ENCODE assay signal across 27 cellular contexts in the genomic region with DNA sequence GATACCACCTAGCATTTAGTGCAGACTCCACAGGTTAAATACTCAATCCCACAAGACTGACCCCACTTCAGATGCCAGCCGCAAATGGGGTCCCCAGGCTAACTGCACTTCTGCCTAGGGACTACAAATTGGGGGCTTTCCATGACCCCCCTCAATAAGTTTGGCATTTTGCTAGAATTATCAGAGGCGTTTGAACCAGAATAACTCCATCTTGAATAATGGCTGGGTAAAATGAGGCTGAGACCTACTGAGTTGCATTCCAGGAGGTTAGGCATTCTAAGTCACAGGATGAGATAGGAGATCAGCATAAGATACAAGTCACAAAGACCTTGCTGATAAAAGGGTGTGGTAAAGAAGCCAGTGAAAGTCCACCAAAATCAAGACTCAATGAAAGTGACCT. TPM values are rescaled to one million over a fixed set of nuclear protein-coding genes. Genes with fewer than 3 reads are reported as not detected.
A peak's percentile ranks its signal among the peaks of the same experiment; 100 is the strongest.
DNase-seq lines count a peak whose midpoint lies in the region; ATAC-seq, FAIRE-seq and TF ChIP-seq lines count a peak whose summit lies in the region.
"Had no signal": no experiment of that assay in that cellular context is flagged by ENCODE, and none has a peak within 500 bp of the region (broad histone marks: within the 10 kb centered on the region; RNA-seq: fewer than 3 reads in every experiment).

No MANE protein-coding gene starts in this region.

- POLR2A ChIA-PET in MCF 10A (lab: Yijun Ruan, JAX) (no interaction called here), K562 (lab: Yijun Ruan, JAX) (no interaction called here)

- no peaks in the 10 kb centered on the region for H3K79me2 ChIP-seq in K562 (ENCODE audit: control insufficient read depth, insufficient read depth, low read length)

- H3K27me3 ChIP-seq in breast epithelium (no peaks in the 10 kb centered on the region), K562 (ENCODE audit: control insufficient read depth in 2 of 2, insufficient read depth in 2 of 2, low read length in 2 of 2) (no peaks in the 10 kb centered on the region), thyroid gland (no peaks in the 10 kb centered on the region)
- H3K27me3 ChIP-seq: BE2C, BLaER1 had no signal

- H4K20me1 ChIP-seq in K562 (replicated peaks; ENCODE audit: control insufficient read depth, insufficient read depth, low read length) = no peaks in the 10 kb centered on the region

- no peak for TF ChIP-seq EP300 in K562 (IDR thresholded peaks at IDR 0.05; ENCODE audit: low read length)

- TF ChIP-seq POLR2A in breast epithelium (IDR thresholded peaks at IDR 0.05) (no peak), K562 (conservative IDR thresholded peaks at IDR 0.05) (no peak), thyroid gland (IDR thresholded peaks at IDR 0.05) (no peak)

- TF ChIP-seq RAD21 in K562 (CRISPR knock-in tag; conservative IDR thresholded peaks at IDR 0.05 in 1 of 2, IDR thresholded peaks at IDR 0.05 in 1 of 2) = no peak

- no peak for ATAC-seq in K562
- no peak for ATAC-seq in HG02852 (IDR thresholded peaks at IDR 0.05; ENCODE audit: unreplicated experiment)
- ATAC-seq: GM12878 had no signal

- H3K27me3 Mint-ChIP-seq in MCF 10A (ENCODE audit: insufficient read depth, unreplicated experiment) = no peaks in the 10 kb centered on the region
- H3K27me3 Mint-ChIP-seq: CD4-positive, alpha-beta memory T cell; CD4-positive, CD25-positive, alpha-beta regulatory T cell; CD8-positive, alpha-beta memory T cell had no signal

- DNase-seq in MCF 10A (ENCODE audit: unreplicated experiment) (no peak), breast epithelium (ENCODE audit: low spot score in 2 of 2) (no peak), K562 (ENCODE audit: extremely low read depth in 1 of 4, low spot score in 3 of 4) (no peak), thyroid gland (no peak)
- no peak for DNase-seq in stimulated activated naive CD4-positive, alpha-beta T cell treated with Interleukin-2 at 50 U/mL for 16 hours (lab: John Stamatoyannopoulos, UW)
- DNase-seq: 8988T; ACHN; BE2C; C1 segment of cervical spinal cord; CD4-positive, alpha-beta memory T cell; CD4-positive, CD25-positive, alpha-beta regulatory T cell; CD8-positive, alpha-beta memory T cell; COR-L47; DMS 273 treated with DMSO at 0.1 percent for 48 hours; DMS153; DMS53; DMS79; DND-41; EL; GDM1 had no signal

- 5% methylated on average over 2 of the region's 2 CpGs for WGBS in K562 (ENCODE audit: insufficient coverage, low coverage, missing lambda C conversion rate)
- 50% methylated on average over 2 of the region's 2 CpGs for WGBS in thyroid gland, 2 donors

- intact Hi-C loops in MCF 10A (cut with micrococcal nuclease) = no loop called here
- intact Hi-C loops in breast epithelium (cut with DNase I; ENCODE audit: low total_unique reads) = no loop called here
- intact Hi-C loops in K562 (cut with micrococcal nuclease) = no loop called here
- intact Hi-C loops in thyroid gland (cut with DNase I) = no loop called here

- H3K4me1 Mint-ChIP-seq in MCF 10A (ENCODE audit: insufficient read depth, unreplicated experiment) = peaks cover 32% of the 10 kb centered on the region

- H3K4me3 ChIP-seq in breast epithelium = no peak overlapping the region
- no peak overlapping the region for H3K4me3 ChIP-seq in K562
- H3K4me3 ChIP-seq in thyroid gland (replicated peaks in 1 of 3) = no peak overlapping the region
- H3K4me3 ChIP-seq: BLaER1, GM12878 had no signal

- H3K9me1 ChIP-seq in K562 (ENCODE audit: control insufficient read depth, insufficient read depth, low read length) = no peaks in the 10 kb centered on the region

- no peak overlapping the region for H3K4me2 ChIP-seq in K562 (ENCODE audit: insufficient read depth, low read length)
- H3K4me2 ChIP-seq: BLaER1 had no signal

- H2AFZ ChIP-seq in K562 (ENCODE audit: low read depth, low read length) = no peak overlapping the region

- peaks cover 0 to 12% of the 10 kb centered on the region in 2 donors for H3K4me1 ChIP-seq in breast epithelium
- H3K4me1 ChIP-seq in K562 (replicated peaks in 1 of 2; ENCODE audit: control insufficient read depth in 2 of 2, insufficient read depth in 2 of 2, low read length in 2 of 2) = no peaks in the 10 kb centered on the region; a peak in 1 of 5 replicates
- peaks cover 57 to 77% of the 10 kb centered on the region in 2 donors for H3K4me1 ChIP-seq in thyroid gland

- H3K9ac ChIP-seq in K562 (ENCODE audit: insufficient read depth in 1 of 2, low read depth in 2 of 2, low read length in 2 of 2) = no peak overlapping the region
- H3K9ac ChIP-seq: BLaER1 had no signal

- H3K9me3 ChIP-seq in breast epithelium (no peaks in the 10 kb centered on the region), K562 (replicated peaks; ENCODE audit: control insufficient read depth, insufficient read depth, low read depth, low read length) (no peaks in the 10 kb centered on the region), thyroid gland (no peaks in the 10 kb centered on the region)
- H3K9me3 ChIP-seq: BE2C had no signal

- H3K36me3 ChIP-seq in breast epithelium (no peaks in the 10 kb centered on the region), K562 (ENCODE audit: control insufficient read depth, insufficient read depth, low read length) (no peaks in the 10 kb centered on the region), thyroid gland (no peaks in the 10 kb centered on the region)
- H3K36me3 ChIP-seq: BE2C, BLaER1 had no signal

- in situ Hi-C loops in K562 (cut with MboI) = no loop called here

- no peak overlapping the region for H3K4me3 Mint-ChIP-seq in MCF 10A (ENCODE audit: unreplicated experiment)
- H3K4me3 Mint-ChIP-seq: CD14-positive monocyte; CD4-positive, CD25-positive, alpha-beta regulatory T cell; CD8-positive, alpha-beta memory T cell had no signal

- H3K9me3 Mint-ChIP-seq in MCF 10A (ENCODE audit: unreplicated experiment) = no peaks in the 10 kb centered on the region
- H3K9me3 Mint-ChIP-seq: CD14-positive monocyte; CD4-positive, alpha-beta memory T cell; CD4-positive, CD25-positive, alpha-beta regulatory T cell; CD8-positive, alpha-beta memory T cell had no signal

- H3K27ac ChIP-seq in breast epithelium (no peak overlapping the region), K562 (ENCODE audit: extremely low read depth, low read depth, low read length) (no peak overlapping the region), thyroid gland (peak overlapping the region in 2 of 3 donors; percentile 1 to 2)
- H3K27ac ChIP-seq: BLaER1 had no signal

- H3K36me3 Mint-ChIP-seq in MCF 10A (ENCODE audit: insufficient read depth, unreplicated experiment) = peaks cover 9% of the 10 kb centered on the region
- H3K36me3 Mint-ChIP-seq: CD4-positive, CD25-positive, alpha-beta regulatory T cell had no signal

- TF ChIP-seq CTCF in MCF 10A (IDR thresholded peaks at IDR 0.05; ENCODE audit: unreplicated experiment) (no peak), breast epithelium (IDR thresholded peaks at IDR 0.05) (no peak), K562 (IDR thresholded peaks at IDR 0.05 in 2 of 3, conservative IDR thresholded peaks at IDR 0.05 in 1 of 3; ENCODE audit: insufficient read depth in 2 of 3, low read depth in 1 of 3, low read length in 3 of 3) (no peak), thyroid gland (IDR thresholded peaks at IDR 0.05) (no peak)

- no peak for FAIRE-seq in K562 (lab: Jason Lieb, UNC)
- FAIRE-seq: A204.1, GM12878, GM12892, GM18507 had no signal

- peak overlapping the region; percentile 70 for H3K27ac Mint-ChIP-seq in MCF 10A (ENCODE audit: low read depth, unreplicated experiment)
- H3K27ac Mint-ChIP-seq: CD14-positive monocyte; CD4-positive, alpha-beta memory T cell; CD4-positive, CD25-positive, alpha-beta regulatory T cell had no signal

- BruUV-seq in MCF 10A (replicated peaks; lab: Mats Ljungman, UMichigan) (no TSS peak), K562 (replicated peaks; lab: Mats Ljungman, UMichigan) (no TSS peak)

- CTCF ChIA-PET in MCF 10A (lab: Yijun Ruan, JAX) (no interaction called here), K562 (lab: Yijun Ruan, JAX; ENCODE audit: low intra/inter-chr PET ratio) (no interaction called here)

TF ChIP-seq in K562, 482 proteins besides CTCF, POLR2A, EP300 and RAD21 (continues in another document):
- TF ChIP-seq TRIM24 (IDR thresholded peaks at IDR 0.05) (no peak), ZNF311 (CRISPR knock-in tag; IDR thresholded peaks at IDR 0.05) (peak; percentile 84)
- TF ChIP-seq, protein P1, sequence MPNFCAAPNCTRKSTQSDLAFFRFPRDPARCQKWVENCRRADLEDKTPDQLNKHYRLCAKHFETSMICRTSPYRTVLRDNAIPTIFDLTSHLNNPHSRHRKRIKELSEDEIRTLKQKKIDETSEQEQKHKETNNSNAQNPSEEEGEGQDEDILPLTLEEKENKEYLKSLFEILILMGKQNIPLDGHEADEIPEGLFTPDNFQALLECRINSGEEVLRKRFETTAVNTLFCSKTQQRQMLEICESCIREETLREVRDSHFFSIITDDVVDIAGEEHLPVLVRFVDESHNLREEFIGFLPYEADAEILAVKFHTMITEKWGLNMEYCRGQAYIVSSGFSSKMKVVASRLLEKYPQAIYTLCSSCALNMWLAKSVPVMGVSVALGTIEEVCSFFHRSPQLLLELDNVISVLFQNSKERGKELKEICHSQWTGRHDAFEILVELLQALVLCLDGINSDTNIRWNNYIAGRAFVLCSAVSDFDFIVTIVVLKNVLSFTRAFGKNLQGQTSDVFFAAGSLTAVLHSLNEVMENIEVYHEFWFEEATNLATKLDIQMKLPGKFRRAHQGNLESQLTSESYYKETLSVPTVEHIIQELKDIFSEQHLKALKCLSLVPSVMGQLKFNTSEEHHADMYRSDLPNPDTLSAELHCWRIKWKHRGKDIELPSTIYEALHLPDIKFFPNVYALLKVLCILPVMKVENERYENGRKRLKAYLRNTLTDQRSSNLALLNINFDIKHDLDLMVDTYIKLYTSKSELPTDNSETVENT (CRISPR knock-in tag; IDR thresholded peaks at IDR 0.05) = no peak

RNA-seq across cellular contexts. Expression of a gene that starts 15.1 kb away (rescaled TPM):
- total RNA-seq in MCF 10A (2022) (28.6 and 34.0 TPM in 2 replicates), breast epithelium (10 to 100 TPM; 68.5 to 88.8 (median 76.0) TPM), K562 (2014; rRNA removed) (3.5 and 4.1 TPM in 2 replicates), K562 (2014; rRNA removed; fragmentation: Illumina TruSeq; extraction: Trizol) (1.5 and 1.9 TPM in 2 replicates), K562 (2015; rRNA removed; fragmentation: Illumina TruSeq; extraction: Trizol) (1.8 and 2.0 TPM in 2 replicates), K562 (2021) (2.0 and 2.3 TPM in 2 replicates), thyroid gland (100 to 1,000 TPM; 105 to 123 (median 116) TPM)
- 2.9 and 3.0 TPM in 2 replicates for total RNA-seq in K562 (2011; cell fraction: chromatin; rRNA removed; ENCODE audit: low replicate concordance)
- 2.3 and 4.3 TPM in 2 replicates for total RNA-seq in K562 (2011; cell fraction: nucleolus; rRNA removed)
- 5.0 and 5.3 TPM in 2 replicates for total RNA-seq in K562 (2011; cell fraction: nucleoplasm; rRNA removed)
- polyA plus RNA-seq in K562 (2011; rRNA removed) (0.75 and 1.2 TPM in 2 replicates), K562 (2014; fragmentation: Illumina TruSeq; extraction: Trizol) (0.52 and 0.61 TPM in 2 replicates), K562 (2014; fragmentation: Nextera tagmentation; extraction: Ambion mirVana) (under 1 TPM in 1 of 2 experiments, not detected in 1; 0.06 TPM), K562 (2014; rRNA removed) (1.4 and 1.8 TPM in 2 replicates)
- polyA plus RNA-seq in K562 (2011; cell fraction: cytosol; rRNA removed) = 0.73 and 1.2 TPM in 2 replicates
- 0.98 and 1.2 TPM in 2 replicates for polyA plus RNA-seq in K562 (2011; cell fraction: nucleus; rRNA removed)
- 0.48 TPM in 2 replicates for polyA plus RNA-seq in K562 (2012)
- polyA minus RNA-seq in K562 (2011; rRNA and poly(A)+ RNA removed) = 3.3 and 3.4 TPM in 2 replicates
- polyA minus RNA-seq in K562 (2011; cell fraction: cytosol; rRNA and poly(A)+ RNA removed) = 1.9 and 2.3 TPM in 2 replicates
- polyA minus RNA-seq in K562 (2011; cell fraction: nucleus; rRNA and poly(A)+ RNA removed) = 1.1 and 1.2 TPM in 2 replicates

Comparison
In these comparisons a context has a peak if more than half of its experiments do, and no peak if none do; other contexts are left out.
1. H3K27ac ChIP-seq: peak in thyroid gland (2 of 3); none in breast epithelium (0 of 2) and K562 (single experiment).